In the genomic region with DNA sequence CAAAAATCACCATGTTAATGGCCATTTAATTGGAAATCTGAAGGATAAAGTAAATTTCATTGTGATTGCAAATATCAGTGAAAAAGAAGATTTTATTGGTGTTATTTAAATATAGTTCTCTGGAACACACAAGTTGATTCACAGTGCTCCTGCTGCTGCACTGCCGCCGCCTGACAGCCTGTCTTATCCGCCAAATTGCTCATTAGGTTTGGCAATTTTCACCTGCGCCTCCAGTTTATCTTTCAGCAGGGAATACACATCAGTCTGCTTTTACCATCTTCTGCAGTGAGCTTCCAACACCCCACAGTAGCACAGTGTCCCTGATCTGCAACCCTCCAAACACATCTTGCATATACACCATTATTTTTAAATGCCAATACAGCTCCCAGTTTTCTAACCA, we compare ENCODE assay signal across 23 cellular contexts.
A peak's percentile ranks its signal among the peaks of the same experiment; 100 is the strongest.
DNase-seq lines count a peak whose midpoint lies in the region; ATAC-seq and TF ChIP-seq lines count a peak whose summit lies in the region.
"Had no signal": no experiment of that assay in that cellular context is flagged by ENCODE, and none has a peak within 500 bp of the region (broad histone marks: within the 10 kb centered on the region; RNA-seq: fewer than 3 reads in every experiment).

No MANE protein-coding gene starts in this region.

- no peak overlapping the region for H3K4me3 Mint-ChIP-seq in glutamatergic neuron (ENCODE audit: unreplicated experiment)
- H3K4me3 Mint-ChIP-seq: activated CD4-positive, alpha-beta T cell treated with anti-CD3 and anti-CD28 coated beads for 36 hours; activated CD8-positive, alpha-beta T cell treated with anti-CD3 and anti-CD28 coated beads, Interleukin-2, amount 10 ng/mL, durations not matched to agents 7 days and 5 days; CD8-positive, alpha-beta memory T cell; natural killer cell; stimulated activated naive B cell treated with anti-CD40 and anti-IgM and Interleukin-4, amounts not matched to agents 10 μg/mL and 1 μg/mL and 100 μg/mL, for 72 hours; T-helper 2 cell treated with Interferon-gamma antibody and Interleukin-4, amounts not matched to agents 5 μg/mL and 100 μg/mL, for 36 hours had no signal

- no peak for TF ChIP-seq CTCF in glutamatergic neuron (IDR thresholded peaks at IDR 0.05; ENCODE audit: partially characterized antibody, unreplicated experiment)

- in situ Hi-C loops in G401 (cut with HindIII; ENCODE audit: low sequenced_read_pairs) = no loop called here

- DNase-seq in COR-L47 (lab: John Stamatoyannopoulos, UW) = peak; percentile 43
- DNase-seq in NCI-H1417 treated with DMSO at 0.1 percent for 48 hours (lab: John Stamatoyannopoulos, UW) = peak; percentile 17
- peak; percentile 58 for DNase-seq in NCI-H748 (lab: John Stamatoyannopoulos, UW; ENCODE audit: unreplicated experiment)
- peak; percentile 27 for DNase-seq in glutamatergic neuron
- DNase-seq in activated CD4-positive, CD25-positive, alpha-beta regulatory T cell treated with anti-CD3 and anti-CD28 coated beads, Interleukin-2, amount 50 U/mL, for 72 hours = no peak
- DNase-seq in G401 (ENCODE audit: low spot score) = no peak
- no peak for DNase-seq in NCI-H2196 (lab: John Stamatoyannopoulos, UW; ENCODE audit: unreplicated experiment)
- DNase-seq: ACHN; activated CD4-positive, alpha-beta T cell treated with anti-CD3 and anti-CD28 coated beads for 36 hours; activated CD8-positive, alpha-beta T cell treated with anti-CD3 and anti-CD28 coated beads, Interleukin-2, amount 10 ng/mL, durations not matched to agents 7 days and 5 days; BE2C; CD8-positive, alpha-beta memory T cell; hippocampal formation; mucosa of descending colon; natural killer cell; SHP77 treated with DMSO at 0.1 percent for 48 hours; stimulated activated naive B cell treated with anti-CD40 and anti-IgM and Interleukin-4, amounts not matched to agents 10 μg/mL and 1 μg/mL and 100 μg/mL, for 72 hours; trophoblast cell had no signal

- no peaks in the 10 kb centered on the region for H3K27me3 Mint-ChIP-seq in glutamatergic neuron (ENCODE audit: unreplicated experiment)
- H3K27me3 Mint-ChIP-seq: CD8-positive, alpha-beta memory T cell; stimulated activated naive B cell treated with anti-CD40 and anti-IgM and Interleukin-4, amounts not matched to agents 10 μg/mL and 1 μg/mL and 100 μg/mL, for 72 hours had no signal

- ATAC-seq in HG03135 (IDR thresholded peaks at IDR 0.05; ENCODE audit: unreplicated experiment) = no peak
- ATAC-seq: activated CD4-positive, alpha-beta T cell treated with anti-CD3 and anti-CD28 coated beads for 36 hours; activated CD8-positive, alpha-beta T cell treated with anti-CD3 and anti-CD28 coated beads, Interleukin-2, amount 10 ng/mL, durations not matched to agents 7 days and 5 days; activated naive CD4-positive, alpha-beta T cell treated with anti-CD3 and anti-CD28 coated beads, Interleukin-2, amount 50 U/mL, for 72 hours; gastroesophageal sphincter; mucosa of descending colon; natural killer cell; stimulated activated naive B cell treated with anti-CD40 and anti-IgM and Interleukin-4, amounts not matched to agents 10 μg/mL and 1 μg/mL and 100 μg/mL, for 72 hours had no signal

- H3K27ac Mint-ChIP-seq in glutamatergic neuron (ENCODE audit: unreplicated experiment) = no peak overlapping the region
- H3K27ac Mint-ChIP-seq: activated CD4-positive, alpha-beta T cell treated with anti-CD3 and anti-CD28 coated beads for 36 hours; activated CD8-positive, alpha-beta T cell treated with anti-CD3 and anti-CD28 coated beads, Interleukin-2, amount 10 ng/mL, durations not matched to agents 7 days and 5 days; activated naive CD4-positive, alpha-beta T cell treated with anti-CD3 and anti-CD28 coated beads, Interleukin-2, amount 50 U/mL, for 72 hours; activated T-helper 2 cell treated with anti-CD3 and anti-CD28 coated beads, Interferon-gamma antibody, Interleukin-2, Interleukin-4, amounts not matched to agents 10 μg/mL and 5 μg/mL and 100 μg/mL, durations not matched to agents 14 hours and 24 hours and 36 hours; CD8-positive, alpha-beta memory T cell; natural killer cell; stimulated activated naive B cell treated with anti-CD40 and anti-IgM and Interleukin-4, amounts not matched to agents 10 μg/mL and 1 μg/mL and 100 μg/mL, for 72 hours; T-helper 2 cell treated with Interferon-gamma antibody and Interleukin-4, amounts not matched to agents 5 μg/mL and 100 μg/mL, for 36 hours had no signal

- H3K4me1 Mint-ChIP-seq in glutamatergic neuron (ENCODE audit: low read depth, unreplicated experiment) = peaks cover 7% of the 10 kb centered on the region
- H3K4me1 Mint-ChIP-seq: CD8-positive, alpha-beta memory T cell; natural killer cell; stimulated activated naive B cell treated with anti-CD40 and anti-IgM and Interleukin-4, amounts not matched to agents 10 μg/mL and 1 μg/mL and 100 μg/mL, for 72 hours had no signal

- H3K9me3 Mint-ChIP-seq in glutamatergic neuron (ENCODE audit: unreplicated experiment) = peaks cover 3% of the 10 kb centered on the region
- H3K9me3 Mint-ChIP-seq: activated naive CD4-positive, alpha-beta T cell treated with anti-CD3 and anti-CD28 coated beads, Interleukin-2, amount 50 U/mL, for 72 hours; activated T-helper 2 cell treated with anti-CD3 and anti-CD28 coated beads, Interferon-gamma antibody, Interleukin-2, Interleukin-4, amounts not matched to agents 10 μg/mL and 5 μg/mL and 100 μg/mL, durations not matched to agents 14 hours and 24 hours and 36 hours; CD8-positive, alpha-beta memory T cell; natural killer cell; stimulated activated naive B cell treated with anti-CD40 and anti-IgM and Interleukin-4, amounts not matched to agents 10 μg/mL and 1 μg/mL and 100 μg/mL, for 72 hours; T-helper 2 cell treated with Interferon-gamma antibody and Interleukin-4, amounts not matched to agents 5 μg/mL and 100 μg/mL, for 36 hours had no signal

- H3K36me3 Mint-ChIP-seq in glutamatergic neuron (ENCODE audit: unreplicated experiment) = no peaks in the 10 kb centered on the region
- H3K36me3 Mint-ChIP-seq: activated naive CD4-positive, alpha-beta T cell treated with anti-CD3 and anti-CD28 coated beads, Interleukin-2, amount 50 U/mL, for 72 hours; CD8-positive, alpha-beta memory T cell; natural killer cell; stimulated activated naive B cell treated with anti-CD40 and anti-IgM and Interleukin-4, amounts not matched to agents 10 μg/mL and 1 μg/mL and 100 μg/mL, for 72 hours had no signal

Comparison
In these comparisons a context has a peak if more than half of its experiments do, and no peak if none do; other contexts are left out.
1. DNase-seq: peak in COR-L47 (single experiment), NCI-H1417 treated with DMSO at 0.1 percent for 48 hours (single experiment), NCI-H748 (single experiment) and glutamatergic neuron (single experiment); none in activated CD4-positive, CD25-positive, alpha-beta regulatory T cell treated with anti-CD3 and anti-CD28 coated beads, Interleukin-2, amount 50 U/mL, for 72 hours (single experiment), G401 (single experiment) and NCI-H2196 (single experiment).